Comparison of ENCODE assay signal across 23 cellular contexts in the genomic region with DNA sequence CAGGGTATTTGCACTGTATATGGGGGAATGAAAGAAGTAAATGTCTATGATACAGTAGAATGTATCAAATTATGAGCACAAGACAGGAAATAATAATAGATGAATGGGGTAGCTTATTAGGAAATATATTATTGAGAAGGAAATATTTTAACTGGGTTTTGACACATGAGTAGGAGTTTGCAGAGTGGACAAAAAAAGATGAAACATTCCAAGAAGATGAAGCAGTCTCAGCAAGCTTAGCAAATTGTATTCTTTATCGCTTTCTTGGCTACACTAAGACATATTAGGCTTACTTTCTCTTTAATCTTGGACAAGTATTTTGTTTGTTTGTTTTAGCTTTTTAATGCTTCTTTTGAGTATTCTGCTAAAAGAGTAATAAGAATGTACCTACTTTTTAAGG. TPM values are rescaled to one million over a fixed set of nuclear protein-coding genes. Genes with fewer than 3 reads are reported as not detected.
"Had no signal": no experiment of that assay in that cellular context is flagged by ENCODE, and none has a peak within 500 bp of the region (broad histone marks: within the 10 kb centered on the region; RNA-seq: fewer than 3 reads in every experiment).

No MANE protein-coding gene starts in this region.

- H3K4me3 Mint-ChIP-seq: activated naive CD8-positive, alpha-beta T cell treated with anti-CD3 and anti-CD28 coated beads, Interleukin-2, amount 10 ng/mL, durations not matched to agents 7 days and 5 days; natural killer cell had no signal

- H3K4me1 ChIP-seq: heart right ventricle, left lung, tibial artery had no signal

- H3K9me3 Mint-ChIP-seq: natural killer cell had no signal

- ATAC-seq: activated CD4-positive, CD25-positive, alpha-beta regulatory T cell treated with anti-CD3 and anti-CD28 coated beads, Interleukin-2, amount 50 U/mL, for 24 hours; heart right ventricle; natural killer cell had no signal

- H3K27ac ChIP-seq: epithelial cell of prostate, heart right ventricle, left lung, tibial artery had no signal

- H3K36me3 ChIP-seq: heart right ventricle, left lung, tibial artery had no signal

- H3K9me3 ChIP-seq: heart right ventricle, left lung, tibial artery had no signal

- H3K27ac Mint-ChIP-seq: activated naive CD8-positive, alpha-beta T cell treated with anti-CD3 and anti-CD28 coated beads, Interleukin-2, amount 10 ng/mL, durations not matched to agents 7 days and 5 days; natural killer cell had no signal

- H3K4me1 Mint-ChIP-seq: natural killer cell had no signal

- H3K4me3 ChIP-seq: heart right ventricle, left lung, tibial artery had no signal

- H3K27me3 ChIP-seq: left lung, tibial artery had no signal

- H3K36me3 Mint-ChIP-seq: activated naive CD8-positive, alpha-beta T cell treated with anti-CD3 and anti-CD28 coated beads, Interleukin-2, amount 10 ng/mL, durations not matched to agents 7 days and 5 days; natural killer cell had no signal

- DNase-seq: activated naive CD4-positive, alpha-beta T cell; activated naive CD8-positive, alpha-beta T cell treated with anti-CD3 and anti-CD28 coated beads, Interleukin-2, amount 10 ng/mL, durations not matched to agents 7 days and 5 days; aorta; dermis blood vessel endothelial cell; heart right ventricle; kidney; left lung; natural killer cell; posterior cingulate gyrus; retina; stimulated activated CD4-positive, alpha-beta T cell treated with anti-CD3 and anti-CD28 coated beads, Interleukin-15, amount 100 ng/mL, for 24 hours; stimulated activated CD4-positive, alpha-beta T cell treated with anti-CD3 and anti-CD28 coated beads, Interleukin-4, amount 100 ng/mL, for 1 hour; stimulated activated naive CD4-positive, alpha-beta T cell; T-helper 9 cell; tibial artery had no signal

RNA-seq across cellular contexts. Expression of gene KRTAP4-9, which starts 1.3 kb away (rescaled TPM):
- total RNA-seq: activated CD8-positive, alpha-beta memory T cell treated with anti-CD3 and anti-CD28 coated beads for 36 hours; activated naive CD8-positive, alpha-beta T cell treated with anti-CD3 and anti-CD28 coated beads, Interleukin-2, amount 10 ng/mL, durations not matched to agents 7 days and 5 days; aorta; bronchial epithelial cell; chondrocyte; dermis blood vessel endothelial cell; frontal cortex; heart right ventricle; kidney; left lung; natural killer cell; skeletal muscle tissue; subcutaneous adipose tissue had no signal
- polyA plus RNA-seq: heart right ventricle had no signal

RNA-seq across cellular contexts. Expression of gene KRTAP4-16, which starts 1.9 kb away (rescaled TPM):
- total RNA-seq: activated CD8-positive, alpha-beta memory T cell treated with anti-CD3 and anti-CD28 coated beads for 36 hours; activated naive CD8-positive, alpha-beta T cell treated with anti-CD3 and anti-CD28 coated beads, Interleukin-2, amount 10 ng/mL, durations not matched to agents 7 days and 5 days; aorta; bronchial epithelial cell; chondrocyte; dermis blood vessel endothelial cell; frontal cortex; heart right ventricle; kidney; left lung; natural killer cell; skeletal muscle tissue; subcutaneous adipose tissue had no signal
- polyA plus RNA-seq: aorta, heart right ventricle had no signal

RNA-seq across cellular contexts. Expression of gene KRTAP4-8, which starts 6.0 kb away (rescaled TPM):
- total RNA-seq: activated CD8-positive, alpha-beta memory T cell treated with anti-CD3 and anti-CD28 coated beads for 36 hours; activated naive CD8-positive, alpha-beta T cell treated with anti-CD3 and anti-CD28 coated beads, Interleukin-2, amount 10 ng/mL, durations not matched to agents 7 days and 5 days; aorta; bronchial epithelial cell; chondrocyte; dermis blood vessel endothelial cell; frontal cortex; heart right ventricle; kidney; left lung; natural killer cell; skeletal muscle tissue; subcutaneous adipose tissue had no signal
- polyA plus RNA-seq: aorta, heart right ventricle had no signal

RNA-seq across cellular contexts. Expression of gene KRTAP4-11, which starts 14.3 kb away (rescaled TPM):
- total RNA-seq: activated CD8-positive, alpha-beta memory T cell treated with anti-CD3 and anti-CD28 coated beads for 36 hours; activated naive CD8-positive, alpha-beta T cell treated with anti-CD3 and anti-CD28 coated beads, Interleukin-2, amount 10 ng/mL, durations not matched to agents 7 days and 5 days; aorta; bronchial epithelial cell; chondrocyte; dermis blood vessel endothelial cell; frontal cortex; heart right ventricle; kidney; left lung; natural killer cell; skeletal muscle tissue; subcutaneous adipose tissue had no signal
- polyA plus RNA-seq: aorta, heart right ventricle had no signal

RNA-seq across cellular contexts. Expression of gene KRTAP4-7, which starts 19.9 kb away (rescaled TPM):
- total RNA-seq: activated CD8-positive, alpha-beta memory T cell treated with anti-CD3 and anti-CD28 coated beads for 36 hours; activated naive CD8-positive, alpha-beta T cell treated with anti-CD3 and anti-CD28 coated beads, Interleukin-2, amount 10 ng/mL, durations not matched to agents 7 days and 5 days; aorta; bronchial epithelial cell; chondrocyte; dermis blood vessel endothelial cell; frontal cortex; heart right ventricle; kidney; left lung; natural killer cell; skeletal muscle tissue; subcutaneous adipose tissue had no signal
- polyA plus RNA-seq: aorta, heart right ventricle had no signal
